14 cellular contexts compared by ENCODE assay signal in genomic region chr17:40447148-40447644, GRCh38. TPM values are rescaled to one million over a fixed set of nuclear protein-coding genes. Genes with fewer than 3 reads are reported as not detected.
DNase-seq lines count a peak whose midpoint lies in the region; ATAC-seq and TF ChIP-seq lines count a peak whose summit lies in the region.
"Had no signal": no experiment of that assay in that cellular context is flagged by ENCODE, and none has a peak within 500 bp of the region (broad histone marks: within the 10 kb centered on the region; RNA-seq: fewer than 3 reads in every experiment).

No MANE protein-coding gene starts in this region.

- TF ChIP-seq POLR2A in uterus (IDR thresholded peaks at IDR 0.05) = peak in 1 of 2 donors; percentile 17

- peaks cover 45% of the 10 kb centered on the region for H3K4me1 ChIP-seq in fibroblast of lung (ENCODE audit: control insufficient read depth, extremely low read depth, insufficient read depth, low read length)
- H3K4me1 ChIP-seq in muscle layer of duodenum (ENCODE audit: control insufficient read depth in 1 of 2, insufficient read depth in 2 of 2, low read length in 2 of 2) = peaks cover 27 to 69% of the 10 kb centered on the region in 2 donors
- H3K4me1 ChIP-seq in uterus = peaks cover 25 to 40% of the 10 kb centered on the region in 2 donors
- H3K4me1 ChIP-seq in neuronal stem cell (ENCODE audit: control insufficient read depth in 2 of 2, insufficient read depth in 1 of 2, low read depth in 1 of 2, low read length in 2 of 2) = peaks cover 13 to 17% of the 10 kb centered on the region in 2 donors

- H3K36me3 Mint-ChIP-seq in activated CD8-positive, alpha-beta T cell treated with anti-CD3 and anti-CD28 coated beads, Interleukin-2, amount 10 ng/mL, durations not matched to agents 7 days and 5 days (ENCODE audit: low read depth) = peaks cover 3% of the 10 kb centered on the region
- no peaks in the 10 kb centered on the region for H3K36me3 Mint-ChIP-seq in activated CD8-positive, alpha-beta T cell treated with anti-CD3 and anti-CD28 coated beads for 36 hours (ENCODE audit: low read depth)

- no peak overlapping the region for H3K18ac ChIP-seq in neuronal stem cell (ENCODE audit: low read length)

- TF ChIP-seq CTCF in activated CD8-positive, alpha-beta T cell treated with anti-CD3 and anti-CD28 coated beads for 36 hours (IDR thresholded peaks at IDR 0.05) = no peak
- no peak for TF ChIP-seq CTCF in fibroblast of lung (conservative IDR thresholded peaks at IDR 0.05 in 1 of 2, IDR thresholded peaks at IDR 0.05 in 1 of 2; ENCODE audit: low read depth in 1 of 2, low read length in 2 of 2)
- no peak for TF ChIP-seq CTCF in uterus (IDR thresholded peaks at IDR 0.05)

- no peak overlapping the region for H3K9ac ChIP-seq in fibroblast of lung (ENCODE audit: insufficient read depth, low read length)
- H3K9ac ChIP-seq in neuronal stem cell (ENCODE audit: low read depth, low read length, poor library complexity) = no peak overlapping the region

- no peak overlapping the region for H4K8ac ChIP-seq in neuronal stem cell (ENCODE audit: low read depth, low read length)

- no peak overlapping the region for H2BK15ac ChIP-seq in neuronal stem cell (ENCODE audit: low read length)

- peaks cover 4% of the 10 kb centered on the region for H3K79me1 ChIP-seq in neuronal stem cell (ENCODE audit: low read depth, low read length)

- H3K14ac ChIP-seq in neuronal stem cell (ENCODE audit: low read length) = no peak overlapping the region

- H3K36me3 ChIP-seq in fibroblast of lung (ENCODE audit: control insufficient read depth, insufficient read depth, low read length) (peaks cover 11% of the 10 kb centered on the region), muscle layer of duodenum (ENCODE audit: control insufficient read depth in 1 of 2, insufficient read depth in 2 of 2, low read length in 2 of 2) (peaks cover 3 to 11% of the 10 kb centered on the region in 2 donors), uterus (no peaks in the 10 kb centered on the region), neuronal stem cell (replicated peaks in 1 of 2; ENCODE audit: control insufficient read depth in 2 of 2, insufficient read depth in 2 of 2, low read length in 2 of 2) (no peaks in the 10 kb centered on the region)

- H3K9me3 ChIP-seq in fibroblast of lung (ENCODE audit: control insufficient read depth, insufficient read depth, low read depth, low read length) (no peaks in the 10 kb centered on the region), muscle layer of duodenum (ENCODE audit: control insufficient read depth in 1 of 2, low read length in 2 of 2) (no peaks in the 10 kb centered on the region), uterus (no peaks in the 10 kb centered on the region), neuronal stem cell (replicated peaks in 1 of 2; ENCODE audit: control insufficient read depth in 2 of 2, insufficient read depth in 1 of 2, low read depth in 1 of 2, low read length in 2 of 2) (no peaks in the 10 kb centered on the region)

- H3K27me3 Mint-ChIP-seq in activated CD8-positive, alpha-beta T cell treated with anti-CD3 and anti-CD28 coated beads, Interleukin-2, amount 10 ng/mL, durations not matched to agents 7 days and 5 days (ENCODE audit: low read depth) = no peaks in the 10 kb centered on the region
- peaks cover 7% of the 10 kb centered on the region for H3K27me3 Mint-ChIP-seq in activated CD8-positive, alpha-beta T cell treated with anti-CD3 and anti-CD28 coated beads for 36 hours

- H3K27me3 ChIP-seq in fibroblast of lung (ENCODE audit: control insufficient read depth, insufficient read depth, low read length) = no peaks in the 10 kb centered on the region
- no peaks in the 10 kb centered on the region for H3K27me3 ChIP-seq in muscle layer of duodenum (ENCODE audit: low read depth, low read length)
- H3K27me3 ChIP-seq in uterus = no peaks in the 10 kb centered on the region
- H3K27me3 ChIP-seq in neuronal stem cell (ENCODE audit: control insufficient read depth in 3 of 3, insufficient read depth in 3 of 3, low read depth in 1 of 3, low read length in 3 of 3) = no peaks in the 10 kb centered on the region

- no peak for DNase-seq in activated CD8-positive, alpha-beta T cell treated with anti-CD3 and anti-CD28 coated beads, Interleukin-2, amount 10 ng/mL, durations not matched to agents 7 days and 5 days
- DNase-seq in activated CD8-positive, alpha-beta T cell treated with anti-CD3 and anti-CD28 coated beads for 36 hours = no peak
- DNase-seq in fibroblast of lung (ENCODE audit: low read depth in 2 of 2) (no peak), uterus (peak; percentile 65 to 67), neuronal stem cell (ENCODE audit: low spot score) (no peak), GM03348 (ENCODE audit: low spot score) (no peak), substantia nigra (lab: John Stamatoyannopoulos, UW) (no peak)
- DNase-seq: activated CD8-positive, alpha-beta memory T cell treated with anti-CD3 and anti-CD28 coated beads, Interleukin-2, amount 10 ng/mL, durations not matched to agents 7 days and 5 days; naive thymus-derived CD4-positive, alpha-beta T cell; NCI-H187; stimulated activated CD4-positive, alpha-beta T cell treated with anti-CD3 and anti-CD28 coated beads, Interleukin-2, amount 100 ng/mL, for 24 hours; trophoblast cell had no signal

- no CpG with 5 or more reads among the region's 8 CpGs for WGBS in neuronal stem cell (ENCODE audit: extremely low coverage in 2 of 2, insufficient read length in 2 of 2, insufficient replicate concordance in 1 of 2), 2 donors

- H3K27ac Mint-ChIP-seq in activated CD8-positive, alpha-beta T cell treated with anti-CD3 and anti-CD28 coated beads, Interleukin-2, amount 10 ng/mL, durations not matched to agents 7 days and 5 days = peak overlapping the region; percentile 16
- no peak overlapping the region for H3K27ac Mint-ChIP-seq in activated CD8-positive, alpha-beta T cell treated with anti-CD3 and anti-CD28 coated beads for 36 hours
- H3K27ac Mint-ChIP-seq: activated CD8-positive, alpha-beta memory T cell treated with anti-CD3 and anti-CD28 coated beads, Interleukin-2, amount 10 ng/mL, durations not matched to agents 7 days and 5 days had no signal

- no peak for ATAC-seq in activated CD8-positive, alpha-beta T cell treated with anti-CD3 and anti-CD28 coated beads, Interleukin-2, amount 10 ng/mL, durations not matched to agents 7 days and 5 days
- no peak for ATAC-seq in activated CD8-positive, alpha-beta T cell treated with anti-CD3 and anti-CD28 coated beads for 36 hours
- ATAC-seq: activated CD8-positive, alpha-beta memory T cell treated with anti-CD3 and anti-CD28 coated beads, Interleukin-2, amount 10 ng/mL, durations not matched to agents 7 days and 5 days; naive thymus-derived CD4-positive, alpha-beta T cell had no signal

- H3K4me3 ChIP-seq in fibroblast of lung (replicated peaks in 1 of 4; ENCODE audit: control extremely low read depth in 1 of 4, insufficient read depth in 1 of 4, low read depth in 3 of 4, low read length in 4 of 4) = peak overlapping the region; percentile 28 to 100 (median 72)
- peak overlapping the region; percentile 49 to 99 for H3K4me3 ChIP-seq in muscle layer of duodenum (ENCODE audit: low read depth in 1 of 2, low read length in 2 of 2)
- H3K4me3 ChIP-seq in uterus = peak overlapping the region; percentile 56 to 87
- no peak overlapping the region for H3K4me3 ChIP-seq in neuronal stem cell (ENCODE audit: low read length in 2 of 2)

- no peaks in the 10 kb centered on the region for H3K9me3 Mint-ChIP-seq in activated CD8-positive, alpha-beta T cell treated with anti-CD3 and anti-CD28 coated beads, Interleukin-2, amount 10 ng/mL, durations not matched to agents 7 days and 5 days (ENCODE audit: insufficient read depth)
- no peaks in the 10 kb centered on the region for H3K9me3 Mint-ChIP-seq in activated CD8-positive, alpha-beta T cell treated with anti-CD3 and anti-CD28 coated beads for 36 hours
- H3K9me3 Mint-ChIP-seq: naive thymus-derived CD4-positive, alpha-beta T cell had no signal

- H2BK120ac ChIP-seq in neuronal stem cell (ENCODE audit: low read depth, low read length) = no peak overlapping the region

- peaks cover 59% of the 10 kb centered on the region for H3K4me1 Mint-ChIP-seq in activated CD8-positive, alpha-beta T cell treated with anti-CD3 and anti-CD28 coated beads, Interleukin-2, amount 10 ng/mL, durations not matched to agents 7 days and 5 days (ENCODE audit: low read depth)
- H3K4me1 Mint-ChIP-seq in activated CD8-positive, alpha-beta T cell treated with anti-CD3 and anti-CD28 coated beads for 36 hours (ENCODE audit: low read depth) = peaks cover 32% of the 10 kb centered on the region

- intact Hi-C loops in activated CD8-positive, alpha-beta T cell treated with anti-CD3 and anti-CD28 coated beads for 36 hours (cut with micrococcal nuclease) = no loop called here
- intact Hi-C loops in uterus (cut with DNase I; ENCODE audit: low total_unique reads) = no loop called here

- H2AFZ ChIP-seq in fibroblast of lung (ENCODE audit: low read length) (no peak overlapping the region), neuronal stem cell (ENCODE audit: low read length) (no peak overlapping the region)

- H3K79me2 ChIP-seq in fibroblast of lung (ENCODE audit: control insufficient read depth, insufficient read depth, low read length) = peaks cover 79% of the 10 kb centered on the region

- no peak overlapping the region for H4K91ac ChIP-seq in neuronal stem cell (ENCODE audit: low read depth, low read length, poor library complexity)

- peak overlapping the region; percentile 93 for H3K4me2 ChIP-seq in fibroblast of lung (ENCODE audit: extremely low read depth, insufficient read depth, low read length)
- H3K4me2 ChIP-seq in neuronal stem cell (ENCODE audit: insufficient read depth, low read length, poor library complexity, severe bottlenecking) = no peak overlapping the region

- H4K20me1 ChIP-seq in fibroblast of lung (ENCODE audit: control insufficient read depth, extremely low read depth, insufficient read depth, low read length) = peaks cover 3% of the 10 kb centered on the region

- H3K4ac ChIP-seq in neuronal stem cell (ENCODE audit: low read length) = no peak overlapping the region

- POLR2A ChIA-PET in activated CD8-positive, alpha-beta T cell treated with anti-CD3 and anti-CD28 coated beads, Interleukin-2, amount 10 ng/mL, durations not matched to agents 7 days and 5 days (lab: Charles Lee) = interaction anchor here (0.7 to 1.9 kb wide), 6 partner anchors 8 to 86 kb away, joined by 3 to 7 read pairs (median 4); partner anchors contain the start of gene TOP2A
- POLR2A ChIA-PET in activated CD8-positive, alpha-beta T cell treated with anti-CD3 and anti-CD28 coated beads for 36 hours (lab: Charles Lee) = interaction anchor here (0.6 to 1.8 kb wide), 4 partner anchors 9 to 248 kb away, joined by 3 to 7 read pairs (median 4); no protein-coding TSS in a partner anchor

- H3K4me3 Mint-ChIP-seq in activated CD8-positive, alpha-beta T cell treated with anti-CD3 and anti-CD28 coated beads, Interleukin-2, amount 10 ng/mL, durations not matched to agents 7 days and 5 days = no peak overlapping the region
- H3K4me3 Mint-ChIP-seq in activated CD8-positive, alpha-beta T cell treated with anti-CD3 and anti-CD28 coated beads for 36 hours = no peak overlapping the region
- H3K4me3 Mint-ChIP-seq: activated CD8-positive, alpha-beta memory T cell treated with anti-CD3 and anti-CD28 coated beads, Interleukin-2, amount 10 ng/mL, durations not matched to agents 7 days and 5 days had no signal

- no peak overlapping the region for H2AK5ac ChIP-seq in neuronal stem cell (ENCODE audit: low read depth, low read length)

- H2BK5ac ChIP-seq in neuronal stem cell (ENCODE audit: low read length) = no peak overlapping the region

- CTCF ChIA-PET in activated CD8-positive, alpha-beta T cell treated with anti-CD3 and anti-CD28 coated beads, Interleukin-2, amount 10 ng/mL, durations not matched to agents 7 days and 5 days (lab: Charles Lee) = interaction anchor here (1.3 to 6.7 kb wide), 7 partner anchors 8 to 96 kb away, joined by 3 to 50 read pairs (median 6); no protein-coding TSS in a partner anchor
- CTCF ChIA-PET in activated CD8-positive, alpha-beta T cell treated with anti-CD3 and anti-CD28 coated beads for 36 hours (lab: Charles Lee) = interaction anchor here (0.6 to 7.0 kb wide), 6 partner anchors 8 to 114 kb away, joined by 3 to 34 read pairs (median 8); no protein-coding TSS in a partner anchor

- no peak overlapping the region for H3K23ac ChIP-seq in neuronal stem cell (ENCODE audit: low read depth, low read length, poor library complexity)

- no peak overlapping the region for H2BK12ac ChIP-seq in neuronal stem cell (ENCODE audit: low read length)

- H3K27ac ChIP-seq in fibroblast of lung (ENCODE audit: insufficient read depth, low read length) (peak overlapping the region; percentile 40), muscle layer of duodenum (ENCODE audit: low read length) (peak overlapping the region; percentile 58), uterus (peak overlapping the region; percentile 94 to 97), neuronal stem cell (replicated peaks; ENCODE audit: low read length) (no peak overlapping the region), substantia nigra (ENCODE audit: low read depth, low read length, poor library complexity, severe bottlenecking) (no peak overlapping the region)

RNA-seq across cellular contexts. Expression of gene IGFBP4, which starts 3.9 kb away (rescaled TPM):
- 10 to 100 TPM; 28.7 to 28.9 TPM for total RNA-seq in activated CD8-positive, alpha-beta T cell treated with anti-CD3 and anti-CD28 coated beads, Interleukin-2, amount 10 ng/mL, durations not matched to agents 7 days and 5 days
- total RNA-seq in activated CD8-positive, alpha-beta T cell treated with anti-CD3 and anti-CD28 coated beads for 36 hours = 10 to 100 TPM; 10.7 to 11.6 TPM
- total RNA-seq in fibroblast of lung (312 and 436 TPM in 2 replicates), uterus (1,000 to 10,000 TPM in 1 of 4 donors, 100 to 1,000 TPM in 3; 331 to 1,351 (median 418) TPM)
- 685 and 1,130 TPM in 2 replicates for polyA plus RNA-seq in fibroblast of lung
- polyA plus RNA-seq in fibroblast of lung (2012) = 1,208 and 1,884 TPM in 2 replicates
- polyA minus RNA-seq in fibroblast of lung (ENCODE audit: low replicate concordance) = 1,885 and 3,100 TPM in 2 replicates
- polyA plus RNA-seq in neuronal stem cell (2013, experiment 1 of 2) = 36.1 TPM
- 34.4 TPM for polyA plus RNA-seq in neuronal stem cell (2013, experiment 2 of 2)

RNA-seq across cellular contexts. Expression of gene TOP2A, which starts 29.5 kb away (rescaled TPM):
- total RNA-seq in activated CD8-positive, alpha-beta T cell treated with anti-CD3 and anti-CD28 coated beads, Interleukin-2, amount 10 ng/mL, durations not matched to agents 7 days and 5 days = 100 to 1,000 TPM; 517 to 567 TPM
- total RNA-seq in activated CD8-positive, alpha-beta T cell treated with anti-CD3 and anti-CD28 coated beads for 36 hours = 100 to 1,000 TPM; 273 to 280 TPM
- total RNA-seq in fibroblast of lung (4.9 and 41.6 TPM in 2 replicates), uterus (100 to 1,000 TPM in 1 of 4 donors, 1 to 10 TPM in 1, under 1 TPM in 1, not detected in 1; 0.26 to 145 (median 1.9) TPM)
- 39.2 and 122 TPM in 2 replicates for polyA plus RNA-seq in fibroblast of lung
- polyA plus RNA-seq in fibroblast of lung (2012) = 30.2 and 100 TPM in 2 replicates
- 5.8 and 7.9 TPM in 2 replicates for polyA minus RNA-seq in fibroblast of lung (ENCODE audit: low replicate concordance)
- 269 TPM for polyA plus RNA-seq in neuronal stem cell (2013, experiment 1 of 2)
- 272 TPM for polyA plus RNA-seq in neuronal stem cell (2013, experiment 2 of 2)
- polyA plus RNA-seq: naive thymus-derived CD4-positive, alpha-beta T cell had no signal

RNA-seq across cellular contexts. Expression of gene TNS4, which starts 54.2 kb away (rescaled TPM):
- 1 to 10 TPM; 8.4 to 9.0 TPM for total RNA-seq in activated CD8-positive, alpha-beta T cell treated with anti-CD3 and anti-CD28 coated beads, Interleukin-2, amount 10 ng/mL, durations not matched to agents 7 days and 5 days
- total RNA-seq in activated CD8-positive, alpha-beta T cell treated with anti-CD3 and anti-CD28 coated beads for 36 hours = 1 to 10 TPM; 5.8 to 6.3 TPM
- under 0.01 TPM in 1 of 2 replicates, not detected in the other for total RNA-seq in fibroblast of lung
- 0.01 and 0.05 TPM in 2 replicates for polyA plus RNA-seq in fibroblast of lung
- polyA plus RNA-seq in fibroblast of lung (2012) = 0.24 TPM in 1 of 2 replicates, not detected in the other
- not detected in 2 replicates for polyA minus RNA-seq in fibroblast of lung (ENCODE audit: low replicate concordance)
- 1 to 10 TPM in 1 of 4 donors, under 1 TPM in 2, not detected in 1; 0.09 to 2.6 (median 0.28) TPM for total RNA-seq in uterus
- not detected for polyA plus RNA-seq in neuronal stem cell (2013, experiment 1 of 2)
- polyA plus RNA-seq in neuronal stem cell (2013, experiment 2 of 2) = not detected
- total RNA-seq: A673 had no signal
- polyA plus RNA-seq: naive thymus-derived CD4-positive, alpha-beta T cell had no signal

Comparison
In these comparisons a context has a peak if more than half of its experiments do, and no peak if none do; other contexts are left out.
1. DNase-seq: peak in uterus (2 of 2); none in activated CD8-positive, alpha-beta T cell treated with anti-CD3 and anti-CD28 coated beads, Interleukin-2, amount 10 ng/mL, durations not matched to agents 7 days and 5 days (single experiment), activated CD8-positive, alpha-beta T cell treated with anti-CD3 and anti-CD28 coated beads for 36 hours (single experiment), fibroblast of lung (0 of 2), neuronal stem cell (single experiment), GM03348 (single experiment) and substantia nigra (0 of 49).
2. H3K27ac ChIP-seq: peak in fibroblast of lung (single experiment), muscle layer of duodenum (single experiment) and uterus (2 of 2); none in neuronal stem cell (single experiment) and substantia nigra (single experiment).
3. H3K4me3 ChIP-seq: peak in fibroblast of lung (4 of 4), muscle layer of duodenum (2 of 2) and uterus (2 of 2); none in neuronal stem cell (0 of 2).
4. RNA of gene IGFBP4, which starts 3.9 kb away (total RNA-seq): 331 to 1,351 TPM in uterus and 312 to 436 TPM in fibroblast of lung; 28.7 to 28.9 TPM in activated CD8-positive, alpha-beta T cell treated with anti-CD3 and anti-CD28 coated beads, Interleukin-2, amount 10 ng/mL, durations not matched to agents 7 days and 5 days and 10.7 to 11.6 TPM in activated CD8-positive, alpha-beta T cell treated with anti-CD3 and anti-CD28 coated beads for 36 hours; every median in the first group is over 10 times any median in the second.